14 cellular contexts compared by ENCODE assay signal in genomic region chr17:50519141-50519834, GRCh38. TPM values are rescaled to one million over a fixed set of nuclear protein-coding genes. Genes with fewer than 3 reads are reported as not detected.
"Had no signal": no experiment of that assay in that cellular context is flagged by ENCODE, and none has a peak within 500 bp of the region (broad histone marks: within the 10 kb centered on the region; RNA-seq: fewer than 3 reads in every experiment).

No MANE protein-coding gene starts in this region.

- FAIRE-seq: small intestine had no signal

- ATAC-seq: gastrocnemius medialis had no signal

- DNase-seq: activated naive CD4-positive, alpha-beta T cell treated with anti-CD3 and anti-CD28 coated beads, Interleukin-2, amount 50 U/mL, for 16 hours; activated T-cell treated with anti-CD3 and anti-CD28 coated beads, Interleukin-2, amount 50 U/mL, for 1 hour; amygdala; brain microvascular endothelial cell; gastrocnemius medialis; heart right ventricle; small intestine; T-helper 2 cell; tibial artery had no signal

- H3K4me3 ChIP-seq: gastrocnemius medialis, heart right ventricle, tibial artery, vagina had no signal

- H3K4me3 Mint-ChIP-seq: neural crest cell had no signal

- H3K27ac ChIP-seq: brain microvascular endothelial cell, gastrocnemius medialis, heart right ventricle, tibial artery, vagina had no signal

- H3K27me3 ChIP-seq: brain microvascular endothelial cell, gastrocnemius medialis, heart right ventricle, tibial artery, vagina had no signal

- H3K36me3 ChIP-seq: brain microvascular endothelial cell, gastrocnemius medialis, heart right ventricle, tibial artery, vagina had no signal

- H3K9me3 ChIP-seq: gastrocnemius medialis, heart right ventricle, tibial artery, vagina had no signal

- H3K9me3 Mint-ChIP-seq: neural crest cell had no signal

RNA-seq across cellular contexts. Expression of gene MYCBPAP, which starts 11.0 kb away (rescaled TPM):
- total RNA-seq: gastrocnemius medialis, vagina had no signal
- polyA plus RNA-seq: liver had no signal

RNA-seq across cellular contexts. Expression of gene EPN3, which starts 13.2 kb away (rescaled TPM):
- total RNA-seq: gastrocnemius medialis, neural crest cell had no signal

RNA-seq across cellular contexts. Expression of gene CACNA1G, which starts 41.2 kb away (rescaled TPM):
- total RNA-seq: dermis microvascular lymphatic vessel endothelial cell, kidney epithelial cell had no signal
